ENCODE assay signal across 3 cellular contexts in genomic region chr17:82844796-82845162, GRCh38.
TF ChIP-seq lines count a peak whose summit lies in the region.

No MANE protein-coding gene starts in this region.

TF ChIP-seq in liver, 16 proteins besides CTCF, POLR2A, EP300 and RAD21 (continued from another document):
- TF ChIP-seq MAX (IDR thresholded peaks at IDR 0.05) (no peak), GABPA (IDR thresholded peaks at IDR 0.05 in 1 of 2, conservative IDR thresholded peaks at IDR 0.05 in 1 of 2) (no peak), NR2F2 (IDR thresholded peaks at IDR 0.05) (no peak), HNF4A (conservative IDR thresholded peaks at IDR 0.05) (no peak), ZBTB33 (IDR thresholded peaks at IDR 0.05) (no peak)

TF ChIP-seq in HepG2, 621 proteins besides CTCF, POLR2A, EP300 and RAD21:
- TF ChIP-seq SRF (IDR thresholded peaks at IDR 0.05; ENCODE audit: low read depth, low read length) (no peak), ZBTB25 (CRISPR knock-in tag; IDR thresholded peaks at IDR 0.05) (no peak), ZNF75D (CRISPR knock-in tag; IDR thresholded peaks at IDR 0.05; ENCODE audit: borderline replicate concordance) (no peak), STAT6 (CRISPR knock-in tag; IDR thresholded peaks at IDR 0.05; ENCODE audit: borderline replicate concordance) (no peak), ZNF256 (CRISPR knock-in tag; conservative IDR thresholded peaks at IDR 0.05) (no peak), ATM (IDR thresholded peaks at IDR 0.05; ENCODE audit: borderline replicate concordance) (no peak), RFX5 (IDR thresholded peaks at IDR 0.05; ENCODE audit: low read depth, low read length) (no peak), ZNF234 (CRISPR knock-in tag; conservative IDR thresholded peaks at IDR 0.05) (no peak), ZSCAN22 (CRISPR knock-in tag; IDR thresholded peaks at IDR 0.05) (no peak), YEATS4 (CRISPR knock-in tag; IDR thresholded peaks at IDR 0.05; ENCODE audit: borderline replicate concordance) (no peak), ERF (CRISPR knock-in tag; IDR thresholded peaks at IDR 0.05) (no peak), ZNF557 (CRISPR knock-in tag; IDR thresholded peaks at IDR 0.05) (no peak), ZNF639 (CRISPR knock-in tag; conservative IDR thresholded peaks at IDR 0.05) (no peak), ZNF549 (CRISPR knock-in tag; IDR thresholded peaks at IDR 0.05) (no peak), AGO2 (optimal IDR thresholded peaks at IDR 0.05; ENCODE audit: low read depth, low read length) (no peak), NR1H2 (CRISPR knock-in tag; IDR thresholded peaks at IDR 0.05; ENCODE audit: borderline replicate concordance, low read depth) (no peak), ZNF652 (CRISPR knock-in tag; IDR thresholded peaks at IDR 0.05; ENCODE audit: borderline replicate concordance, low read depth) (no peak), ZBTB43 (CRISPR knock-in tag; conservative IDR thresholded peaks at IDR 0.05) (no peak), ZNF740 (CRISPR knock-in tag; IDR thresholded peaks at IDR 0.05) (no peak)

TF ChIP-seq in GM12891, 5 proteins besides CTCF, POLR2A, EP300 and RAD21 (continued from another document):
- TF ChIP-seq PAX5 (IDR thresholded peaks at IDR 0.05; ENCODE audit: insufficient read depth, low read length, severe bottlenecking): no peak
- no peak for TF ChIP-seq TAF1 (IDR thresholded peaks at IDR 0.05; ENCODE audit: low read depth, low read length)
- TF ChIP-seq SPI1 (IDR thresholded peaks at IDR 0.05; ENCODE audit: low read depth, low read length): no peak
- TF ChIP-seq POU2F2 (IDR thresholded peaks at IDR 0.05; ENCODE audit: low read depth, low read length): no peak
